In the genomic region with DNA sequence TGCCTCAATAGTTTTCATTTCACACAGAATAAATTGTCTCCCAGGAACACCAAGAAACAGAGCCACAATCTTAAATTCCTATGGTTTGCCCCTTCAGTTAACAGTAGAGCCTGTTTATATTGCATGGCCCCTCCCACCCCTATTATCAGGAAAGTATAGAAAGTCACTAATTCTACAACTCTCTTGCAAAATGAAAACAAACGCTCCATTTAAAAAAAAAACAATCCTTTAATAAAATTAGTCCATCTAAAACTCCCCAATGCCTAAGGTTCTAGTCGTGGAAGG, we compare ENCODE assay signal across 8 cellular contexts. TPM values are rescaled to one million over a fixed set of nuclear protein-coding genes. Genes with fewer than 3 reads are reported as not detected.
DNase-seq lines count a peak whose midpoint lies in the region; ATAC-seq and TF ChIP-seq lines count a peak whose summit lies in the region.

No MANE protein-coding gene starts in this region.

- H3K27me3 ChIP-seq in parathyroid adenoma (ENCODE audit: control insufficient read depth, insufficient read depth, low read length) = no peaks in the 10 kb centered on the region

- peaks cover 49% of the 10 kb centered on the region for H3K36me3 Mint-ChIP-seq in Calu3 (ENCODE audit: insufficient read depth, unreplicated experiment)

- no peaks in the 10 kb centered on the region for H3K4me1 Mint-ChIP-seq in Calu3 (ENCODE audit: low read depth, unreplicated experiment)

- peak overlapping the region; percentile 96 for H3K4me2 ChIP-seq in parathyroid adenoma (ENCODE audit: low read length)

- peak overlapping the region; percentile 82 for H2AFZ ChIP-seq in parathyroid adenoma

- ATAC-seq in HG03442 (IDR thresholded peaks at IDR 0.05; ENCODE audit: unreplicated experiment) = no peak

- peak overlapping the region; percentile 82 for H3K4me3 ChIP-seq in epithelial cell of proximal tubule (ENCODE audit: low read depth, low read length)
- peak overlapping the region; percentile 77 for H3K4me3 ChIP-seq in parathyroid adenoma (ENCODE audit: low read depth, low read length)

- H3K9me3 ChIP-seq in parathyroid adenoma (ENCODE audit: control insufficient read depth, low read length) = no peaks in the 10 kb centered on the region

- H3K27ac Mint-ChIP-seq in Calu3 (ENCODE audit: unreplicated experiment) = peak overlapping the region; percentile 93

- H3K27me3 Mint-ChIP-seq in Calu3 (ENCODE audit: unreplicated experiment) = no peaks in the 10 kb centered on the region

- H3K27ac ChIP-seq in RWPE1 = peak overlapping the region; percentile 89
- peak overlapping the region; percentile 78 for H3K27ac ChIP-seq in parathyroid adenoma

- CTCF ChIA-PET in Calu3 (lab: Charles Lee) = no interaction called here
- CTCF ChIA-PET in RWPE1 (lab: Yijun Ruan, JAX) = interaction anchor here (0.7 kb wide), 1 partner anchor 9 kb away, joined by 4 read pairs; no protein-coding TSS in a partner anchor

- H3K9me3 Mint-ChIP-seq in Calu3 (ENCODE audit: low read depth, unreplicated experiment) = no peaks in the 10 kb centered on the region

- no peaks in the 10 kb centered on the region for H3K36me3 ChIP-seq in parathyroid adenoma (ENCODE audit: control insufficient read depth, insufficient read depth, low read length)

- no TSS peak for BruUV-seq in Calu3 (replicated peaks; lab: Mats Ljungman, UMichigan)

- TF ChIP-seq CTCF in Calu3 (IDR thresholded peaks at IDR 0.05; ENCODE audit: unreplicated experiment) (no peak), RWPE1 (conservative IDR thresholded peaks at IDR 0.05; ENCODE audit: low read depth) (no peak), epithelial cell of proximal tubule (conservative IDR thresholded peaks at IDR 0.05; ENCODE audit: low read depth, low read length) (no peak), parathyroid adenoma (IDR thresholded peaks at IDR 0.05) (no peak)

- H3K4me3 Mint-ChIP-seq in Calu3 (ENCODE audit: low read depth, unreplicated experiment) = peak overlapping the region; percentile 91

- peaks cover 7% of the 10 kb centered on the region for H3K4me1 ChIP-seq in parathyroid adenoma

- H3K79me2 ChIP-seq in parathyroid adenoma = no peaks in the 10 kb centered on the region

- POLR2A ChIA-PET in RWPE1 (lab: Yijun Ruan, JAX; ENCODE audit: low non-redundant PET) = no interaction called here

- H3K9ac ChIP-seq in parathyroid adenoma = no peak overlapping the region

- no peak for DNase-seq in Calu3
- no peak for DNase-seq in RWPE1 (ENCODE audit: low spot score)
- no peak for DNase-seq in epithelial cell of proximal tubule (ENCODE audit: low read depth)
- DNase-seq in GM19238 (ENCODE audit: insufficient read length, low spot score) = no peak
- no peak for DNase-seq in putamen (ENCODE audit: low spot score)
- no peak for DNase-seq in Kasumi-1 (lab: John Stamatoyannopoulos, UW)

- intact Hi-C loops in Calu3 (cut with micrococcal nuclease; ENCODE audit: unreplicated experiment) = no loop called here

RNA-seq across cellular contexts. Expression of gene DPAGT1, which starts 8.0 kb away (rescaled TPM):
- 46.7 and 47.6 TPM in 2 replicates for total RNA-seq in Calu3 (2022)
- 24.8 and 32.3 TPM in 2 replicates for total RNA-seq in epithelial cell of proximal tubule

RNA-seq across cellular contexts. Expression of gene HMBS, which starts 8.9 kb away (rescaled TPM):
- total RNA-seq in Calu3 (2022) (35.2 and 39.6 TPM in 2 replicates), epithelial cell of proximal tubule (17.0 and 37.1 TPM in 2 replicates)

RNA-seq across cellular contexts. Expression of gene C2CD2L, which starts 13.5 kb away (rescaled TPM):
- total RNA-seq in Calu3 (2022) (7.8 and 9.5 TPM in 2 replicates), epithelial cell of proximal tubule (6.1 and 8.2 TPM in 2 replicates)

RNA-seq across cellular contexts. Expression of gene VPS11, which starts 26.0 kb away (rescaled TPM):
- total RNA-seq in Calu3 (2022) = 15.1 and 15.8 TPM in 2 replicates
- 13.1 and 19.2 TPM in 2 replicates for total RNA-seq in epithelial cell of proximal tubule

RNA-seq across cellular contexts. Expression of gene HINFP, which starts 27.8 kb away (rescaled TPM):
- total RNA-seq in Calu3 (2022) (21.8 and 22.6 TPM in 2 replicates), epithelial cell of proximal tubule (11.9 and 13.7 TPM in 2 replicates)
